8 cellular contexts compared by ENCODE assay signal in the genomic region with DNA sequence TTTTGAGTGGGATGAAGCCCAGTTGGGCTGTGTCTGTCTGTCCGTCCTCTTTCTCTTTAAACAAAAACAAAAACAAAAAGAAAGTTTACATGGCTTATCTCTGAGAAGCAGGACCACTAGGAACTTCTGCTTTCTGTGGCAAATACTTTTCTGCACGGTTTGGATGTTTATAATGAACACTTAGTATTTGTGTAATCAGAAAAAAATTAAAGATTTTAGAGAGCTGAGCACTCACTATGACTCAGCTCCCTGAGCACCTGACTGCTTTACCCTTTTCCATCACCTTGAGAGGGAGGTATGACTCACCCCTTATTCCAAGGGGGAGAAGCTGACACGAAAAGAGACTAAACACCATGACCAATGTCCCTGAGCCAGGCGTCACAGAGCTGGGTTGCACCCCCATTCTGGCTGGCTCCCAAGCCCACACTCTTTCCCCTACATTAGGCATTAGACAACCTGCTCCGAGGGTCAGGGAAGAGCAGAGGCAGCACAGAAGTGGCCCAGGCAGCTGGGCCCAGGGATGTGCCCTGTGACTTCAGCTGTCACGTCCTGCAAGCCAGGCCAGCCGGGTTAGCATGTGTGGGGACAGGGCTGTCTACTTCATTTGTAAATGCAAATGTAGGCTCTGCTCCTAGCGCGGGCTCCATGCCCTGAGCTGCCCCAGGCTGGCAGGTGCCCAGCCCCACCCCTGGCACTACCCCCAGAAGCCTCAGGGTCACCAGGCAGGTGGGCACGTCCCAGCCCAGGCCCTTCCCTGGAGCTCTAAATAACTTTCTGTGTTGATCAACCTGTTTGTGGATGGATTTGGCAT. TPM values are rescaled to one million over a fixed set of nuclear protein-coding genes. Genes with fewer than 3 reads are reported as not detected.
DNase-seq lines count a peak whose midpoint lies in the region; ATAC-seq and TF ChIP-seq lines count a peak whose summit lies in the region.

No MANE protein-coding gene starts in this region.

- peak; percentile 96 for DNase-seq in DMS79 (lab: John Stamatoyannopoulos, UW)
- peak; percentile 46 for DNase-seq in NCI-H1105 treated with DMSO at 0.1 percent for 48 hours (lab: John Stamatoyannopoulos, UW)
- DNase-seq in body of pancreas = peak; percentile 87 to 93 (median 92)
- peak; percentile 82 for DNase-seq in mucosa of gallbladder (ENCODE audit: low spot score)
- DNase-seq in HAP-1 (ENCODE audit: low spot score in 2 of 2) = no peak
- DNase-seq in G401 (ENCODE audit: low spot score) = no peak
- no peak for DNase-seq in stimulated activated CD8-positive, alpha-beta memory T cell treated with anti-CD3 and anti-CD28 coated beads, Interleukin-4, amount 100 ng/mL, for 48 hours
- DNase-seq in effector CD8-positive, alpha-beta T cell (lab: John Stamatoyannopoulos, UW) = no peak

- H3K36me3 ChIP-seq in body of pancreas (replicated peaks in 1 of 2; ENCODE audit: insufficient read depth in 1 of 2, low read depth in 2 of 2) (no peaks in the 10 kb centered on the region), HAP-1 (replicated peaks) (no peaks in the 10 kb centered on the region)

- in situ Hi-C loops in HAP-1 (cut with MboI; ENCODE audit: low sequenced_read_pairs) (no loop called here), G401 (cut with HindIII; ENCODE audit: low sequenced_read_pairs) (no loop called here)

- intact Hi-C loops in body of pancreas (cut with DNase I) = no loop called here

- TF ChIP-seq CTCF in body of pancreas (IDR thresholded peaks at IDR 0.05) = no peak

- ATAC-seq in body of pancreas = peak; percentile 79

- WGBS in body of pancreas, 2 donors = 5 to 6% methylated on average over 5 to 10 of the region's 10 CpGs

- H3K9me3 ChIP-seq in body of pancreas (no peaks in the 10 kb centered on the region), HAP-1 (no peaks in the 10 kb centered on the region)

- H3K4me3 ChIP-seq in body of pancreas (no peak overlapping the region), HAP-1 (no peak overlapping the region)

- H3K27ac ChIP-seq in body of pancreas = peak overlapping the region; percentile 94 to 99 (median 96)

- H3K4me1 ChIP-seq in body of pancreas (peaks cover 84% of the 10 kb centered on the region), HAP-1 (no peaks in the 10 kb centered on the region)

- TF ChIP-seq POLR2A in body of pancreas (IDR thresholded peaks at IDR 0.05) = peak in 2 of 3 donors; percentile 45 to 48

- H3K27me3 ChIP-seq in body of pancreas = no peaks in the 10 kb centered on the region
- H3K27me3 ChIP-seq in HAP-1 (ENCODE audit: low read depth) = no peaks in the 10 kb centered on the region

RNA-seq across cellular contexts. Expression of gene RAP1GAP, which starts 30.4 kb away (rescaled TPM):
- 100 to 1,000 TPM in 1 of 2 donors, 10 to 100 TPM in 1; 46.5 to 104 TPM for total RNA-seq in body of pancreas
- total RNA-seq in mucosa of gallbladder = 157 TPM
- 3.7 and 4.8 TPM in 2 replicates for total RNA-seq in G401 (2014; rRNA removed; shearing (Covaris generic))

Comparison
In these comparisons a context has a peak if more than half of its experiments do, and no peak if none do; other contexts are left out.
1. DNase-seq: peak in DMS79 (single experiment), NCI-H1105 treated with DMSO at 0.1 percent for 48 hours (single experiment), body of pancreas (4 of 4) and mucosa of gallbladder (single experiment); none in HAP-1 (0 of 2), G401 (single experiment), stimulated activated CD8-positive, alpha-beta memory T cell treated with anti-CD3 and anti-CD28 coated beads, Interleukin-4, amount 100 ng/mL, for 48 hours (single experiment) and effector CD8-positive, alpha-beta T cell (single experiment).